ENCODE assay signal across 8 cellular contexts in the genomic region with DNA sequence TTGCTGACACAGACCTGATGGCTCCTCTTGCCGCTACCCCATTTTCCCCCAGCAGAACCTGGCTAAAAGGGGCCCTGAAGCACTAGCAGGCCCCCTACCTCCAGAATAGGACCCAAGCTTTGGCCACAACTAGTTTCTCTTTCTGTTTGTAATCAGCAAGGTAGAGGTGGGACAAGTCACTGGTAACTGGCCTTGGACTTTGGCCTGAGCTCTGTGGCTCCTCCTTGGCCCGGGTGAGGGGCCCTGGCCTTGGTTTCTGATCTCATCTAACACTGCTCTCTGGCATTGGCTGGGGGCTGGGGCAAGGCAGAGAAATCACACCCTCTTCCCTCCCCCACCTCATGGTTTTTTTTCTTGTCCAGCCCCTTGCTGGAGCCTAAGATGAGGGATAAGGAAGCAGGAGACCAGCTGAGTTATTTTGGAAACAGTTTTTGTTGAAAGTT. TPM values are rescaled to one million over a fixed set of nuclear protein-coding genes. Genes with fewer than 3 reads are reported as not detected.
DNase-seq lines count a peak whose midpoint lies in the region; ATAC-seq, FAIRE-seq and TF ChIP-seq lines count a peak whose summit lies in the region.

No MANE protein-coding gene starts in this region.

- peak overlapping the region; percentile 96 for H3K9ac ChIP-seq in endothelial cell of umbilical vein (replicated peaks; ENCODE audit: extremely low read depth, insufficient read depth, low read length)

- no TSS peak for BruUV-seq in OCI-LY7 (replicated peaks; lab: Mats Ljungman, UMichigan)
- BruUV-seq in endothelial cell of umbilical vein (replicated peaks; lab: Mats Ljungman, UMichigan): TSS peak; percentile 9

- H3K79me2 ChIP-seq in DOHH2 (ENCODE audit: control insufficient read depth, low read length): peaks cover 48% of the 10 kb centered on the region
- peaks cover 40% of the 10 kb centered on the region for H3K79me2 ChIP-seq in OCI-LY7 (ENCODE audit: insufficient read depth, low read depth, low read length)
- peaks cover 53% of the 10 kb centered on the region for H3K79me2 ChIP-seq in endothelial cell of umbilical vein (ENCODE audit: control insufficient read depth, insufficient read depth, low read length)

- ATAC-seq in GM18519 (IDR thresholded peaks at IDR 0.05; ENCODE audit: low FRiP score, unreplicated experiment): no peak

- H3K4me3 ChIP-seq in DOHH2 (ENCODE audit: low read length) (peak overlapping the region; percentile 81), OCI-LY7 (ENCODE audit: low read depth, low read length, poor library complexity, severe bottlenecking) (peak overlapping the region; percentile 96), endothelial cell of umbilical vein (replicated peaks in 1 of 3; ENCODE audit: insufficient read depth in 1 of 3, low read depth in 1 of 3, low read length in 3 of 3) (peak overlapping the region in 2 of 3 experiments; percentile 98 to 99), ovary (peak overlapping the region; percentile 100)

- H3K9me2 ChIP-seq in DOHH2 (replicated peaks; ENCODE audit: control insufficient read depth, low read length) (no peaks in the 10 kb centered on the region), OCI-LY7 (ENCODE audit: insufficient read depth, low read length) (no peaks in the 10 kb centered on the region)

- no peaks in the 10 kb centered on the region for H3K9me1 ChIP-seq in endothelial cell of umbilical vein (replicated peaks; ENCODE audit: control insufficient read depth, extremely low read depth, insufficient read depth, low read length)

- no peak for TF ChIP-seq EP300 in ovary (IDR thresholded peaks at IDR 0.05)

- H2AFZ ChIP-seq in OCI-LY7 (ENCODE audit: low read length) (no peak overlapping the region), endothelial cell of umbilical vein (ENCODE audit: low read depth, low read length) (no peak overlapping the region)

- POLR2A ChIA-PET in OCI-LY7 (lab: Charles Lee): no interaction called here
- POLR2A ChIA-PET in endothelial cell of umbilical vein (lab: Charles Lee): interaction anchor here (1.0 kb wide), 1 partner anchor 59 kb away, joined by 3 read pairs; no protein-coding TSS in a partner anchor

- intact Hi-C loops in OCI-LY7 (cut with micrococcal nuclease; ENCODE audit: unreplicated experiment): no loop called here
- intact Hi-C loops in endothelial cell of umbilical vein (cut with micrococcal nuclease): loop anchor here (1.0 kb wide), 1 partner anchor 11 kb away; no protein-coding TSS in a partner anchor
- intact Hi-C loops in ovary (cut with DNase I): loop anchor here in 1 of 4 donors (10.0 kb wide), 2 partner anchors 62 to 142 kb away; partner anchors contain the start of genes DACT3, FKRP and STRN4

- DNase-seq in OCI-LY7 (ENCODE audit: low spot score) (no peak), endothelial cell of umbilical vein (ENCODE audit: low read depth, low spot score) (no peak), ovary (peak in 1 of 5 donors; percentile 51), NCI-H1417 (lab: John Stamatoyannopoulos, UW) (no peak), GM03348 (ENCODE audit: low spot score) (no peak), pons (ENCODE audit: low spot score) (no peak)

- TF ChIP-seq POLR2A in endothelial cell of umbilical vein (IDR thresholded peaks at IDR 0.05; ENCODE audit: low read depth, low read length): no peak
- no peak for TF ChIP-seq POLR2A in ovary (IDR thresholded peaks at IDR 0.05)

- H3K4me2 ChIP-seq in DOHH2 (ENCODE audit: low read length) (peak overlapping the region; percentile 86), OCI-LY7 (ENCODE audit: low read length) (peak overlapping the region; percentile 84), endothelial cell of umbilical vein (ENCODE audit: insufficient read depth, low read length) (peak overlapping the region; percentile 53)

- 0 out of 2 replicates have a peak, but pooled peaks cover 2% of the 10 kb centered on the region for H3F3A ChIP-seq in DOHH2 (ENCODE audit: control insufficient read depth, insufficient read depth)

- CTCF ChIA-PET in OCI-LY7 (lab: Charles Lee; ENCODE audit: unreplicated experiment) (no interaction called here), endothelial cell of umbilical vein (lab: Charles Lee) (interaction anchor here (1.3 kb wide), 1 partner anchor 11 kb away, joined by 4 read pairs; no protein-coding TSS in a partner anchor)

- no peak for TF ChIP-seq CTCF in DOHH2 (IDR thresholded peaks at IDR 0.05; ENCODE audit: low read depth, low read length, poor library complexity, severe bottlenecking)
- no peak for TF ChIP-seq CTCF in OCI-LY7 (conservative IDR thresholded peaks at IDR 0.05; ENCODE audit: low read length)
- TF ChIP-seq CTCF in endothelial cell of umbilical vein (IDR thresholded peaks at IDR 0.05; ENCODE audit: extremely low read depth in 1 of 2, insufficient read depth in 1 of 2, low read depth in 1 of 2, low read length in 2 of 2): no peak
- no peak for TF ChIP-seq CTCF in ovary (IDR thresholded peaks at IDR 0.05)

- no peak overlapping the region for H3K27ac ChIP-seq in DOHH2 (ENCODE audit: low read depth, low read length)
- H3K27ac ChIP-seq in OCI-LY7 (ENCODE audit: low read depth, low read length, poor library complexity, severe bottlenecking): peak overlapping the region; percentile 80
- H3K27ac ChIP-seq in endothelial cell of umbilical vein (ENCODE audit: insufficient read depth, low read depth, low read length): no peak overlapping the region
- H3K27ac ChIP-seq in ovary: peak overlapping the region in 1 of 2 donors; percentile 97

- H4K20me1 ChIP-seq in DOHH2 (ENCODE audit: control insufficient read depth, insufficient read depth, low read depth, low read length) (peaks cover 21% of the 10 kb centered on the region), OCI-LY7 (ENCODE audit: insufficient read depth, low read length) (peaks cover 17% of the 10 kb centered on the region), endothelial cell of umbilical vein (replicated peaks; ENCODE audit: control insufficient read depth, extremely low read depth, insufficient read depth, low read length) (no peaks in the 10 kb centered on the region)

- H3K27me3 ChIP-seq in DOHH2 (ENCODE audit: control insufficient read depth, low read length) (no peaks in the 10 kb centered on the region), endothelial cell of umbilical vein (ENCODE audit: control insufficient read depth in 2 of 2, insufficient read depth in 2 of 2, low read length in 2 of 2) (peaks cover 0 to 3% of the 10 kb centered on the region in 2 experiments), ovary (no peaks in the 10 kb centered on the region)

- dilution Hi-C loops in endothelial cell of umbilical vein (cut with MboI; ENCODE audit: extremely low pct_ligation_motif_present, low sequenced_read_pairs): no loop called here

- FAIRE-seq in endothelial cell of umbilical vein (lab: Jason Lieb, UNC): peak; percentile 18

- 13 to 19% (median 15%) methylated on average over 2 of the region's 2 CpGs for WGBS in ovary, 3 donors

- H3K9me3 ChIP-seq in DOHH2 (ENCODE audit: control insufficient read depth, insufficient read depth, low read length): peaks cover 9% of the 10 kb centered on the region
- peaks cover 19% of the 10 kb centered on the region for H3K9me3 ChIP-seq in OCI-LY7 (ENCODE audit: low read length)
- no peaks in the 10 kb centered on the region for H3K9me3 ChIP-seq in endothelial cell of umbilical vein (replicated peaks; ENCODE audit: control insufficient read depth, insufficient read depth, low read length)
- no peaks in the 10 kb centered on the region for H3K9me3 ChIP-seq in ovary

- peaks cover 64% of the 10 kb centered on the region for H3K36me3 ChIP-seq in DOHH2 (ENCODE audit: control insufficient read depth, low read length)
- H3K36me3 ChIP-seq in OCI-LY7 (ENCODE audit: insufficient read depth, low read length): peaks cover 32% of the 10 kb centered on the region
- H3K36me3 ChIP-seq in endothelial cell of umbilical vein (ENCODE audit: control insufficient read depth in 2 of 2, extremely low read depth in 1 of 2, insufficient read depth in 2 of 2, low read length in 2 of 2): peaks cover 5 to 30% of the 10 kb centered on the region in 2 experiments
- no peaks in the 10 kb centered on the region for H3K36me3 ChIP-seq in ovary

- H3K4me1 ChIP-seq in DOHH2 (ENCODE audit: control insufficient read depth, low read length) (peaks cover 24% of the 10 kb centered on the region), OCI-LY7 (ENCODE audit: insufficient read depth, low read length, poor library complexity, severe bottlenecking) (peaks cover 31% of the 10 kb centered on the region), endothelial cell of umbilical vein (ENCODE audit: control insufficient read depth, extremely low read depth, insufficient read depth, low read length) (peaks cover 13% of the 10 kb centered on the region), ovary (ENCODE audit: insufficient read depth) (peaks cover 15% of the 10 kb centered on the region)

RNA-seq across cellular contexts. Expression of gene CALM3, which starts 2.1 kb away (rescaled TPM):
- 175 and 205 TPM in 2 replicates for total RNA-seq in OCI-LY7 (2014; rRNA removed; shearing (Covaris generic))
- total RNA-seq in OCI-LY7 (2022): 198 and 246 TPM in 2 replicates
- total RNA-seq in endothelial cell of umbilical vein: 305 and 351 TPM in 2 replicates
- 328 and 425 TPM in 2 replicates for polyA plus RNA-seq in endothelial cell of umbilical vein
- polyA plus RNA-seq in endothelial cell of umbilical vein (2011; cell fraction: cytosol; rRNA removed): 517 and 647 TPM in 2 replicates
- 277 and 398 TPM in 2 replicates for polyA plus RNA-seq in endothelial cell of umbilical vein (2011; cell fraction: nucleus; rRNA removed)
- polyA plus RNA-seq in endothelial cell of umbilical vein (2012): 409 and 426 TPM in 2 replicates
- 289 and 292 TPM in 2 replicates for polyA minus RNA-seq in endothelial cell of umbilical vein
- 34.8 TPM for polyA minus RNA-seq in endothelial cell of umbilical vein (2011; cell fraction: cytosol; rRNA and poly(A)+ RNA removed)
- polyA minus RNA-seq in endothelial cell of umbilical vein (2011; cell fraction: nucleus; rRNA and poly(A)+ RNA removed): 41.3 and 50.8 TPM in 2 replicates
- 100 to 1,000 TPM in 5 of 7 donors, 10 to 100 TPM in 2; 80.5 to 312 (median 225) TPM for total RNA-seq in ovary
- polyA plus RNA-seq in ovary: 100 to 1,000 TPM; 191 to 646 TPM

RNA-seq across cellular contexts. Expression of gene PTGIR, which starts 21.7 kb away (rescaled TPM):
- 0.25 and 0.26 TPM in 2 replicates for total RNA-seq in OCI-LY7 (2014; rRNA removed; shearing (Covaris generic))
- total RNA-seq in OCI-LY7 (2022) (not detected in 2 replicates), endothelial cell of umbilical vein (0.55 and 1.1 TPM in 2 replicates), ovary (1 to 10 TPM in 3 of 7 donors, under 1 TPM in 4; 0.24 to 1.5 (median 0.71) TPM)
- polyA plus RNA-seq in endothelial cell of umbilical vein (2.7 and 3.8 TPM in 2 replicates), ovary (1 to 10 TPM in 1 of 2 donors, under 1 TPM in 1; 0.55 to 1.8 TPM)
- polyA plus RNA-seq in endothelial cell of umbilical vein (2011; cell fraction: cytosol; rRNA removed): 1.2 and 1.7 TPM in 2 replicates
- 2.7 and 3.8 TPM in 2 replicates for polyA plus RNA-seq in endothelial cell of umbilical vein (2011; cell fraction: nucleus; rRNA removed)
- polyA plus RNA-seq in endothelial cell of umbilical vein (2012): 0.58 and 1.2 TPM in 2 replicates
- polyA minus RNA-seq in endothelial cell of umbilical vein: 0.74 and 0.85 TPM in 2 replicates
- polyA minus RNA-seq in endothelial cell of umbilical vein (2011; cell fraction: cytosol; rRNA and poly(A)+ RNA removed): not detected
- 0.67 and 1.1 TPM in 2 replicates for polyA minus RNA-seq in endothelial cell of umbilical vein (2011; cell fraction: nucleus; rRNA and poly(A)+ RNA removed)

RNA-seq across cellular contexts. Expression of gene GNG8, which starts 32.8 kb away (rescaled TPM):
- total RNA-seq in OCI-LY7 (2014; rRNA removed; shearing (Covaris generic)): not detected in 2 replicates
- total RNA-seq in OCI-LY7 (2022) (not detected in 2 replicates), endothelial cell of umbilical vein (not detected in 2 replicates), ovary (not detected)
- polyA plus RNA-seq in endothelial cell of umbilical vein (not detected in 2 replicates), ovary (not detected)
- polyA plus RNA-seq in endothelial cell of umbilical vein (2011; cell fraction: cytosol; rRNA removed): not detected in 2 replicates
- polyA plus RNA-seq in endothelial cell of umbilical vein (2011; cell fraction: nucleus; rRNA removed): not detected in 2 replicates
- polyA plus RNA-seq in endothelial cell of umbilical vein (2012): not detected in 2 replicates
- not detected in 2 replicates for polyA minus RNA-seq in endothelial cell of umbilical vein
- not detected for polyA minus RNA-seq in endothelial cell of umbilical vein (2011; cell fraction: cytosol; rRNA and poly(A)+ RNA removed)
- polyA minus RNA-seq in endothelial cell of umbilical vein (2011; cell fraction: nucleus; rRNA and poly(A)+ RNA removed): not detected in 2 replicates

RNA-seq across cellular contexts. Expression of gene DACT3, which starts 57.8 kb away (rescaled TPM):
- 0.10 and 0.44 TPM in 2 replicates for total RNA-seq in OCI-LY7 (2014; rRNA removed; shearing (Covaris generic))
- total RNA-seq in OCI-LY7 (2022) (not detected in 2 replicates), endothelial cell of umbilical vein (0.22 and 0.65 TPM in 2 replicates), ovary (10 to 100 TPM in 6 of 7 donors, 1 to 10 TPM in 1; 7.6 to 56.5 (median 20.8) TPM)
- polyA plus RNA-seq in endothelial cell of umbilical vein (0.76 and 0.83 TPM in 2 replicates), ovary (10 to 100 TPM; 15.2 to 51.3 TPM)
- polyA plus RNA-seq in endothelial cell of umbilical vein (2011; cell fraction: cytosol; rRNA removed): 0.39 TPM in 2 replicates
- 0.39 and 0.55 TPM in 2 replicates for polyA plus RNA-seq in endothelial cell of umbilical vein (2011; cell fraction: nucleus; rRNA removed)
- 0.37 and 0.90 TPM in 2 replicates for polyA plus RNA-seq in endothelial cell of umbilical vein (2012)
- 0.41 and 0.49 TPM in 2 replicates for polyA minus RNA-seq in endothelial cell of umbilical vein
- polyA minus RNA-seq in endothelial cell of umbilical vein (2011; cell fraction: cytosol; rRNA and poly(A)+ RNA removed): not detected
- polyA minus RNA-seq in endothelial cell of umbilical vein (2011; cell fraction: nucleus; rRNA and poly(A)+ RNA removed): 0.19 and 0.29 TPM in 2 replicates
